8 cellular contexts compared by ENCODE assay signal in the genomic region with DNA sequence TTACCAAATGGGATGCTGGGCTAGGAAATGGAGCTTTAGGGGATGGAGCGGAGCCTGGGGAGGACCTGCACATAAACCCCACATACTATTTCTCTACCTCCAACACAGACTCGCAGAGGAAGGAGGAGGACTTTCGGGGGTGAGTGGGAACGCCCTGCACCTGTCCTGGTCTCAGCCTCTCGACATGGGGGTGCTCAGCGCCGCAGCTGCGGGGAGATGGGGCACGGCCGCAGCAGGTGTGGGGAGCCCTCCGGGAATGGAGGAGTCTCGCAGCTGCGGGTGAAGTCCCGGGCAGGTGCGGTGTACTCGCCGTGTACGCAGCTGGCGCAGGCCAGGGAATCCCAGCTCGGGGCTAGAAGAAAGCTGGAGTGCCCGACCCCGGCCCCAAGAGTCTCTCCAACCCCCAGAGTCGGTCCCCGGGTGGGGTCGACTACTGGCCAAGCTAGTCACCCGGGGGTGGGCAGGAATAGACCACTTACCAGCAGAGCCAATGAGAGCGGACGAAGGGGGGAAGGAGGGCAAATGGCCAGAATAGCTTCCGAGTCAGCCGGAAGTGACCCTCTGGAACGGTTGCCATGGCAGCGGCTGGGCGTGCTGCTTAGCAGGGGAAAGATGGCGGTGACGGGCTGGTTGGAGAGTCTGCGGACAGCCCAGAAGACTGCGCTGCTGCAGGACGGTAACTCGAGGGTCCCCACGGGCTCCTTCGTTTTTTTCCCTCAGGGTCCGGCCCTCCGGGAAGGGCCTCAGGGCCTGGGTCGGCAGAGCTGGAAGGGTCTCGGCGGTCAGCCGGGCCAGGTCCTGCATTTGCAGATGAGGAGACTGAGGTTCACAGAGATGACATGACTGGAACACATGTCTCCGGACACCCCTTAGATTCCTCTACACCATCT. TPM values are rescaled to one million over a fixed set of nuclear protein-coding genes. Genes with fewer than 3 reads are reported as not detected.
A peak's percentile ranks its signal among the peaks of the same experiment; 100 is the strongest.
DNase-seq lines count a peak whose midpoint lies in the region; ATAC-seq and TF ChIP-seq lines count a peak whose summit lies in the region.

A gene (plus strand): TSS at position 597 of the 890 bp plus-strand sequence. CDS start 16 bp downstream, at position 613.
A gene (minus strand): TSS at position 533 of the 890 bp plus-strand sequence. CDS start 897 bp downstream, outside the sequence.

- peak; percentile 89 for ATAC-seq in GM19328 (IDR thresholded peaks at IDR 0.05; ENCODE audit: unreplicated experiment)
- ATAC-seq in HG03469 (IDR thresholded peaks at IDR 0.05; ENCODE audit: unreplicated experiment): peak; percentile 83
- ATAC-seq in left lung: peak; percentile 97

- no peak for TF ChIP-seq CTCF in left lung (IDR thresholded peaks at IDR 0.05)

- peak within 1 kb of the TSS in 1 of 2 donors; percentile 68 for H3K27ac ChIP-seq in left lung

- H3K4me1 ChIP-seq in left lung: peaks cover 5 to 22% of the 10 kb centered on the region in 2 donors

- no peaks in the 10 kb centered on the region for H3K27me3 ChIP-seq in left lung

- H3K9me3 ChIP-seq in left lung: no peaks in the 10 kb centered on the region

- H3K4me3 ChIP-seq in left lung: peak within 1 kb of the TSS; percentile 93 to 94

- peak; percentile 52 to 94 (median 87) for DNase-seq in C1 segment of cervical spinal cord (lab: John Stamatoyannopoulos, UW)
- peak; percentile 90 for DNase-seq in NCI-H69 (lab: John Stamatoyannopoulos, UW)
- DNase-seq in activated CD4-positive, alpha-beta T cell treated with anti-CD3 and anti-CD28 coated beads, Interleukin-2, amount 50 U/mL, for 48 hours: peak; percentile 96 to 97
- peak; percentile 97 for DNase-seq in dermis blood vessel endothelial cell
- DNase-seq in left lung: peak; percentile 97 to 98
- peak; percentile 81 for DNase-seq in stimulated activated CD4-positive, alpha-beta T cell treated with anti-CD3 and anti-CD28 coated beads, Interleukin-2, amount 100 ng/mL, for 4 hours (ENCODE audit: low read depth)

- peaks cover 0 to 17% of the 10 kb centered on the region in 2 donors for H3K36me3 ChIP-seq in left lung

- intact Hi-C loops in left lung (cut with DNase I): no loop called here

RNA-seq across cellular contexts. Expression of the first gene that starts in this region (rescaled TPM):
- total RNA-seq in dermis blood vessel endothelial cell (22.4 and 28.1 TPM in 2 replicates), left lung (10 to 100 TPM; 13.5 TPM)

RNA-seq across cellular contexts. Expression of the second gene that starts in this region (rescaled TPM):
- total RNA-seq in dermis blood vessel endothelial cell: 11.7 and 16.3 TPM in 2 replicates
- total RNA-seq in left lung: 10 to 100 TPM; 22.2 to 27.8 TPM
